19 cellular contexts compared by ENCODE assay signal in the genomic region with DNA sequence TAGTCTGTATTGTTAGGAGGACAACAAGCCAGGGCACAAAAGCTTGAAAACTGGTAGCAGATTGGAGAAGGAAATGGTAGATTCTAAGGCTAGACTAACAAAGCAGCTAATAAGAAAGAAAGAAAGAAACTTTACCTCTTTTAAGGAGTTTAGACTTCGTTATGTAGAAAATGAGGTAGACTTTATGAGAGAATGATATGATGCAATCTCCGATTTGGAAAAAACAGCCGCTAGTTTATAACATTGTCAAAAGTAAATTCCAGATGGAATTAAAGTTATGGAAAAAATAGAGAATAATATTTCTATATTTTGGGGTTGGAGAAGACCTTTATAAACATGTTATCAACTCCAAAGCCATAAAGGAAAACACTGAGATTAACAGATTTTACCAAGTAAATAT.
DNase-seq lines count a peak whose midpoint lies in the region; ATAC-seq, FAIRE-seq and TF ChIP-seq lines count a peak whose summit lies in the region.
"Had no signal": no experiment of that assay in that cellular context is flagged by ENCODE, and none has a peak within 500 bp of the region (broad histone marks: within the 10 kb centered on the region; RNA-seq: fewer than 3 reads in every experiment).

No MANE protein-coding gene starts in this region.

- POLR2A ChIA-PET in MCF 10A (lab: Yijun Ruan, JAX) (interaction anchor here (0.7 to 1.9 kb wide), 9 partner anchors 10 to 186 kb away, joined by 3 to 11 read pairs (median 4); a partner anchor contains a TSS), K562 (lab: Yijun Ruan, JAX) (no interaction called here), PC-3 (lab: Charles Lee; ENCODE audit: unreplicated experiment) (no interaction called here)

- H3F3A ChIP-seq in PC-3 (ENCODE audit: low read length, unreplicated experiment) = no peaks in the 10 kb centered on the region

- WGBS in mammary epithelial cell (ENCODE audit: low coverage, missing lambda C conversion rate) = 97% methylated on average over 3 of the region's 3 CpGs
- 47% methylated on average over 3 of the region's 3 CpGs for WGBS in K562 (ENCODE audit: insufficient coverage, low coverage, missing lambda C conversion rate)

- BruUV-seq in MCF 10A (replicated peaks; lab: Mats Ljungman, UMichigan) (no TSS peak), mammary epithelial cell (replicated peaks; lab: Mats Ljungman, UMichigan) (no TSS peak), K562 (replicated peaks; lab: Mats Ljungman, UMichigan) (no TSS peak), PC-3 (replicated peaks; lab: Mats Ljungman, UMichigan) (no TSS peak)

- H3K36me3 Mint-ChIP-seq in MCF 10A (ENCODE audit: insufficient read depth, unreplicated experiment) = peaks cover 56% of the 10 kb centered on the region
- H3K36me3 Mint-ChIP-seq in activated T-cell treated with anti-CD3 and anti-CD28 coated beads, Interleukin-2, amount 50 U/mL, for 24 hours (ENCODE audit: low read depth) = peaks cover 4% of the 10 kb centered on the region
- H3K36me3 Mint-ChIP-seq: CD14-positive monocyte had no signal

- H3K9me3 Mint-ChIP-seq in MCF 10A (ENCODE audit: unreplicated experiment) = no peaks in the 10 kb centered on the region
- no peaks in the 10 kb centered on the region for H3K9me3 Mint-ChIP-seq in activated T-cell treated with anti-CD3 and anti-CD28 coated beads, Interleukin-2, amount 50 U/mL, for 24 hours
- H3K9me3 Mint-ChIP-seq: CD14-positive monocyte; CD4-positive, alpha-beta memory T cell; IgD-negative memory B cell had no signal

- H3K4me1 Mint-ChIP-seq in MCF 10A (ENCODE audit: insufficient read depth, unreplicated experiment) = peaks cover 17% of the 10 kb centered on the region
- no peaks in the 10 kb centered on the region for H3K4me1 Mint-ChIP-seq in activated T-cell treated with anti-CD3 and anti-CD28 coated beads, Interleukin-2, amount 50 U/mL, for 24 hours (ENCODE audit: low read depth)

- H3K9ac ChIP-seq in mammary epithelial cell (ENCODE audit: insufficient read depth, low read length) (no peak overlapping the region), Karpas-422 (ENCODE audit: low read length) (no peak overlapping the region), K562 (ENCODE audit: insufficient read depth in 1 of 2, low read depth in 2 of 2, low read length in 2 of 2) (no peak overlapping the region), PC-3 (ENCODE audit: low read length) (no peak overlapping the region)
- H3K9ac ChIP-seq: BLaER1 had no signal

- peak overlapping the region; percentile 17 for H3K27ac Mint-ChIP-seq in MCF 10A (ENCODE audit: low read depth, unreplicated experiment)
- no peak overlapping the region for H3K27ac Mint-ChIP-seq in activated T-cell treated with anti-CD3 and anti-CD28 coated beads, Interleukin-2, amount 50 U/mL, for 24 hours
- H3K27ac Mint-ChIP-seq: CD14-positive monocyte, IgD-negative memory B cell had no signal

- TF ChIP-seq RAD21 in K562 (CRISPR knock-in tag; conservative IDR thresholded peaks at IDR 0.05 in 1 of 2, IDR thresholded peaks at IDR 0.05 in 1 of 2) = no peak

- H3K79me2 ChIP-seq in mammary epithelial cell (ENCODE audit: insufficient read depth, low read length) = peaks cover 90% of the 10 kb centered on the region
- H3K79me2 ChIP-seq in Karpas-422 (ENCODE audit: low read length) = peaks cover 84% of the 10 kb centered on the region
- no peaks in the 10 kb centered on the region for H3K79me2 ChIP-seq in K562 (ENCODE audit: control insufficient read depth, insufficient read depth, low read length)
- peaks cover 42% of the 10 kb centered on the region for H3K79me2 ChIP-seq in PC-3 (ENCODE audit: low read length)

- dilution Hi-C loops in mammary epithelial cell (cut with HindIII; ENCODE audit: low sequenced_read_pairs) = no loop called here

- H3K4me1 ChIP-seq in mammary epithelial cell (ENCODE audit: insufficient read depth, low read length) (no peaks in the 10 kb centered on the region), Karpas-422 (ENCODE audit: low read length) (peaks cover 46% of the 10 kb centered on the region), K562 (replicated peaks in 1 of 2; ENCODE audit: control insufficient read depth in 2 of 2, insufficient read depth in 2 of 2, low read length in 2 of 2) (no peaks in the 10 kb centered on the region), PC-3 (ENCODE audit: insufficient read depth, low read length) (no peaks in the 10 kb centered on the region)
- H3K4me1 ChIP-seq: BLaER1 had no signal

- H2AFZ ChIP-seq in mammary epithelial cell (ENCODE audit: low read depth, low read length) (no peak overlapping the region), Karpas-422 (ENCODE audit: low read length) (no peak overlapping the region), K562 (ENCODE audit: low read depth, low read length) (no peak overlapping the region), PC-3 (ENCODE audit: low read length) (no peak overlapping the region)

- DNase-seq in MCF 10A (ENCODE audit: unreplicated experiment) (no peak), mammary epithelial cell (no peak), Karpas-422 (no peak), K562 (ENCODE audit: extremely low read depth in 1 of 4, low spot score in 3 of 4) (no peak), PC-3 (no peak)
- DNase-seq in activated T-cell treated with anti-CD3 and anti-CD28 coated beads, Interleukin-2, amount 50 U/mL, for 24 hours = no peak
- DNase-seq: CD4-positive, alpha-beta memory T cell; DMS153; DMS79; GDM1; GOT3 had no signal

- in situ Hi-C loops in mammary epithelial cell (cut with MboI; ENCODE audit: low sequenced_read_pairs in 2 of 2) (loop anchor here (10.0 kb wide), 1 partner anchor 181 kb away; a partner anchor contains a TSS), K562 (cut with MboI) (no loop called here)

- CTCF ChIA-PET in MCF 10A (lab: Yijun Ruan, JAX) (interaction anchor here (0.7 to 6.5 kb wide), 7 partner anchors 32 to 247 kb away, joined by 3 to 72 read pairs (median 3); a partner anchor contains a TSS), mammary epithelial cell (lab: Charles Lee; ENCODE audit: low non-redundant PET) (no interaction called here), K562 (lab: Yijun Ruan, JAX; ENCODE audit: low intra/inter-chr PET ratio) (interaction anchor here (0.7 to 4.8 kb wide), 2 partner anchors 15 to 183 kb away, joined by 3 to 110 read pairs; a partner anchor contains a TSS), PC-3 (lab: Charles Lee) (no interaction called here)

- no peaks in the 10 kb centered on the region for H4K20me1 ChIP-seq in mammary epithelial cell (ENCODE audit: insufficient read depth, low read length)
- no peaks in the 10 kb centered on the region for H4K20me1 ChIP-seq in Karpas-422 (ENCODE audit: insufficient read depth, low read depth, low read length)
- no peaks in the 10 kb centered on the region for H4K20me1 ChIP-seq in K562 (replicated peaks; ENCODE audit: control insufficient read depth, insufficient read depth, low read length)
- 0 out of 2 replicates have a peak, but pooled peaks cover 3% of the 10 kb centered on the region for H4K20me1 ChIP-seq in PC-3 (ENCODE audit: low read length)
- H4K20me1 ChIP-seq: BLaER1 had no signal

- FAIRE-seq in K562 (lab: Jason Lieb, UNC) = no peak
- FAIRE-seq: A549, GM18507 had no signal

- intact Hi-C loops in MCF 10A (cut with micrococcal nuclease) = no loop called here
- intact Hi-C loops in mammary epithelial cell (cut with micrococcal nuclease) = no loop called here
- intact Hi-C loops in K562 (cut with micrococcal nuclease) = no loop called here
- intact Hi-C loops in PC-3 (cut with micrococcal nuclease) = no loop called here

- ATAC-seq in K562 (no peak), PC-3 (no peak), HG02623 (IDR thresholded peaks at IDR 0.05; ENCODE audit: unreplicated experiment) (no peak)
- ATAC-seq: A549 had no signal

- no peaks in the 10 kb centered on the region for H3K9me1 ChIP-seq in K562 (ENCODE audit: control insufficient read depth, insufficient read depth, low read length)

- H3K9me3 ChIP-seq in mammary epithelial cell (replicated peaks; ENCODE audit: insufficient read depth, low read length) (no peaks in the 10 kb centered on the region), Karpas-422 (ENCODE audit: low read length) (no peaks in the 10 kb centered on the region), K562 (replicated peaks; ENCODE audit: control insufficient read depth, insufficient read depth, low read depth, low read length) (no peaks in the 10 kb centered on the region), PC-3 (ENCODE audit: low read length) (no peaks in the 10 kb centered on the region)
- H3K9me3 ChIP-seq: A549, BLaER1, HAP-1 had no signal

- H3K27ac ChIP-seq in mammary epithelial cell (ENCODE audit: insufficient read depth, low read depth, low read length) (no peak overlapping the region), Karpas-422 (ENCODE audit: low read length) (peak overlapping the region; percentile 43), K562 (ENCODE audit: extremely low read depth, low read depth, low read length) (no peak overlapping the region), PC-3 (ENCODE audit: low read length) (no peak overlapping the region)
- H3K27ac ChIP-seq: 22Rv1, A549, BLaER1 had no signal

- H3K4me3 ChIP-seq in mammary epithelial cell (replicated peaks in 1 of 3; ENCODE audit: insufficient read depth in 1 of 3, low read depth in 2 of 3, low read length in 3 of 3) = no peak overlapping the region
- H3K4me3 ChIP-seq in Karpas-422 (ENCODE audit: low read length) = no peak overlapping the region
- no peak overlapping the region for H3K4me3 ChIP-seq in K562
- no peak overlapping the region for H3K4me3 ChIP-seq in PC-3 (ENCODE audit: low read length)
- H3K4me3 ChIP-seq: A549, BLaER1, HAP-1 had no signal

- peaks cover 23% of the 10 kb centered on the region for H3K36me3 ChIP-seq in mammary epithelial cell (ENCODE audit: insufficient read depth, low read length)
- peaks cover 49% of the 10 kb centered on the region for H3K36me3 ChIP-seq in Karpas-422 (ENCODE audit: insufficient read depth, low read length)
- H3K36me3 ChIP-seq in K562 (ENCODE audit: control insufficient read depth, insufficient read depth, low read length) = no peaks in the 10 kb centered on the region
- peaks cover 22% of the 10 kb centered on the region; the same call in 1 of the 2 replicates for H3K36me3 ChIP-seq in PC-3 (ENCODE audit: low read depth, low read length)

- H3K4me3 Mint-ChIP-seq in MCF 10A (ENCODE audit: unreplicated experiment) = no peak overlapping the region
- H3K4me3 Mint-ChIP-seq in activated T-cell treated with anti-CD3 and anti-CD28 coated beads, Interleukin-2, amount 50 U/mL, for 24 hours = no peak overlapping the region
- H3K4me3 Mint-ChIP-seq: CD14-positive monocyte; CD4-positive, alpha-beta memory T cell; IgD-negative memory B cell had no signal

- TF ChIP-seq CTCF in MCF 10A (IDR thresholded peaks at IDR 0.05; ENCODE audit: unreplicated experiment) (no peak), mammary epithelial cell (conservative IDR thresholded peaks at IDR 0.05 in 1 of 2, IDR thresholded peaks at IDR 0.05 in 1 of 2; ENCODE audit: extremely low read depth in 1 of 2, insufficient read depth in 1 of 2, low read depth in 1 of 2, low read length in 2 of 2) (no peak), K562 (IDR thresholded peaks at IDR 0.05 in 2 of 3, conservative IDR thresholded peaks at IDR 0.05 in 1 of 3; ENCODE audit: insufficient read depth in 2 of 3, low read depth in 1 of 3, low read length in 3 of 3) (no peak), PC-3 (conservative IDR thresholded peaks at IDR 0.05; ENCODE audit: low read depth, low read length) (no peak)

- no peaks in the 10 kb centered on the region for H3K27me3 Mint-ChIP-seq in MCF 10A (ENCODE audit: insufficient read depth, unreplicated experiment)
- no peaks in the 10 kb centered on the region for H3K27me3 Mint-ChIP-seq in activated T-cell treated with anti-CD3 and anti-CD28 coated beads, Interleukin-2, amount 50 U/mL, for 24 hours
- H3K27me3 Mint-ChIP-seq: CD4-positive, alpha-beta memory T cell had no signal

- H3K4me2 ChIP-seq in mammary epithelial cell (ENCODE audit: insufficient read depth, low read depth, low read length) = no peak overlapping the region
- H3K4me2 ChIP-seq in Karpas-422 (ENCODE audit: low read depth, low read length, poor library complexity, severe bottlenecking) = no peak overlapping the region
- no peak overlapping the region for H3K4me2 ChIP-seq in K562 (ENCODE audit: insufficient read depth, low read length)
- no peak overlapping the region for H3K4me2 ChIP-seq in PC-3 (ENCODE audit: low read length)
- H3K4me2 ChIP-seq: A549, BLaER1 had no signal

- no peaks in the 10 kb centered on the region for H3K27me3 ChIP-seq in mammary epithelial cell (ENCODE audit: insufficient read depth, low read length)
- no peaks in the 10 kb centered on the region for H3K27me3 ChIP-seq in Karpas-422 (ENCODE audit: low read length)
- no peaks in the 10 kb centered on the region for H3K27me3 ChIP-seq in K562 (ENCODE audit: control insufficient read depth in 2 of 2, insufficient read depth in 2 of 2, low read length in 2 of 2)
- H3K27me3 ChIP-seq in PC-3 (ENCODE audit: low read length) = no peaks in the 10 kb centered on the region
- H3K27me3 ChIP-seq: BLaER1 had no signal

- no peaks in the 10 kb centered on the region for H3K9me2 ChIP-seq in Karpas-422 (replicated peaks; ENCODE audit: insufficient read depth, low read length)
- no peaks in the 10 kb centered on the region for H3K9me2 ChIP-seq in PC-3 (replicated peaks; ENCODE audit: low read length)

- no peak for TF ChIP-seq EP300 in K562 (IDR thresholded peaks at IDR 0.05; ENCODE audit: low read length)

- no peak for TF ChIP-seq POLR2A in K562 (conservative IDR thresholded peaks at IDR 0.05)

Comparison
In these comparisons a context has a peak if more than half of its experiments do, and no peak if none do; other contexts are left out.
1. CTCF ChIA-PET loops: an anchor here in MCF 10A (0.7 to 6.5 kb wide) and K562 (0.7 to 4.8 kb wide); none called in mammary epithelial cell and PC-3.